Comparison of ENCODE assay signal across 8 cellular contexts in the genomic region with DNA sequence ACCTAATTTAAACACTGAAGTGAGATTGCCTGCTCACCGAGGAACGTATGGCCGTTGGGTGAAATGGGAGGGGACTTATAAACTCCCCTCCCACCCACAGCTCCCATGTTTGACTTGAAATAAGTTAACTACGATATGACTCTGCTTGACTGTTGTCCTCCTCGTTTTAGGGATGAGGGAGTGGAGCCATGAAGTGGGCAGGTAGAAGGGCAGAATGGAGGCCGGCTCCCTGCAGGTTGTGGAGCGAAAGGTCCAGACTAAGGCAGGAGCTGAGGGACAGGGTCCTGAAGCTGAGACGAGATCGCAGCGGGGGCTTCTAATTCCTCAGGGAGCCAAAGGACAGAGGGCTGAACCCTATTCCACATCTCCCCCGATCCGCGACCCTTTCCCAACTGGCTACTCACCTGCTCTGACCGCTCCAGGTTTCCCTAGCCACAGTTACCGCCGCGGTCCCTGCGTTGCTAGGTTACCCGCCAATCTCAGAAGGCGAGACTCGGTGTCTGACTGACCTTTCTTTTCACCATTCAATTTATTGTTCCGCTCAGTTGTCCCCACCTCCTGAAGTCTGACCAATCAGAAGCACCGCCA. TPM values are rescaled to one million over a fixed set of nuclear protein-coding genes. Genes with fewer than 3 reads are reported as not detected.
DNase-seq lines count a peak whose midpoint lies in the region; ATAC-seq, FAIRE-seq and TF ChIP-seq lines count a peak whose summit lies in the region.

No MANE protein-coding gene starts in this region.

- H4K20me1 ChIP-seq in endothelial cell of umbilical vein (replicated peaks; ENCODE audit: control insufficient read depth, extremely low read depth, insufficient read depth, low read length) = no peaks in the 10 kb centered on the region

- H3K9me1 ChIP-seq in endothelial cell of umbilical vein (replicated peaks; ENCODE audit: control insufficient read depth, extremely low read depth, insufficient read depth, low read length) = no peaks in the 10 kb centered on the region

- CTCF ChIA-PET in endothelial cell of umbilical vein (lab: Charles Lee) = interaction anchor here (0.8 to 1.3 kb wide), 3 partner anchors 21 to 26 kb away, joined by 3 to 4 read pairs (median 3); no protein-coding TSS in a partner anchor

- peaks cover 36% of the 10 kb centered on the region for H3K4me1 Mint-ChIP-seq in activated T-cell treated with anti-CD3 and anti-CD28 coated beads, Interleukin-2, amount 50 U/mL, for 4 hours (ENCODE audit: low read depth)
- peaks cover 17% of the 10 kb centered on the region for H3K4me1 Mint-ChIP-seq in progenitor cell of endocrine pancreas (ENCODE audit: low read depth)

- H3K4me1 ChIP-seq in NT2/D1 (ENCODE audit: insufficient read depth, insufficient read length) = peaks cover 5% of the 10 kb centered on the region
- peaks cover 23% of the 10 kb centered on the region for H3K4me1 ChIP-seq in endothelial cell of umbilical vein (ENCODE audit: control insufficient read depth, extremely low read depth, insufficient read depth, low read length)

- intact Hi-C loops in endothelial cell of umbilical vein (cut with micrococcal nuclease) = loop anchor here (1.0 to 10.0 kb wide), 6 partner anchors 11 to 138 kb away; a partner anchor contains a TSS

- TF ChIP-seq CTCF in endothelial cell of umbilical vein (IDR thresholded peaks at IDR 0.05; ENCODE audit: extremely low read depth in 1 of 2, insufficient read depth in 1 of 2, low read depth in 1 of 2, low read length in 2 of 2) (no peak), progenitor cell of endocrine pancreas (IDR thresholded peaks at IDR 0.05; ENCODE audit: unreplicated experiment) (no peak)

- peak overlapping the region; percentile 80 for H2AFZ ChIP-seq in endothelial cell of umbilical vein (ENCODE audit: low read depth, low read length)

- H3K4me2 ChIP-seq in endothelial cell of umbilical vein (ENCODE audit: insufficient read depth, low read length) = peak overlapping the region; percentile 58

- BruUV-seq in endothelial cell of umbilical vein (replicated peaks; lab: Mats Ljungman, UMichigan) = no TSS peak

- ATAC-seq in activated T-cell treated with anti-CD3 and anti-CD28 coated beads, Interleukin-2, amount 50 U/mL, for 4 hours = no peak
- ATAC-seq in HG02981 (IDR thresholded peaks at IDR 0.05; ENCODE audit: unreplicated experiment) = no peak

- H3K36me3 ChIP-seq in NT2/D1 (ENCODE audit: insufficient read depth, insufficient read length, low read length) = peaks cover 3% of the 10 kb centered on the region
- H3K36me3 ChIP-seq in endothelial cell of umbilical vein (ENCODE audit: control insufficient read depth in 2 of 2, extremely low read depth in 1 of 2, insufficient read depth in 2 of 2, low read length in 2 of 2) = no peaks in the 10 kb centered on the region

- H3K27ac Mint-ChIP-seq in progenitor cell of endocrine pancreas = peak overlapping the region; percentile 91

- H3K79me2 ChIP-seq in endothelial cell of umbilical vein (ENCODE audit: control insufficient read depth, insufficient read depth, low read length) = peaks cover 6% of the 10 kb centered on the region

- H3K27me3 ChIP-seq in NT2/D1 (ENCODE audit: insufficient read depth, insufficient read length) (no peaks in the 10 kb centered on the region), endothelial cell of umbilical vein (ENCODE audit: control insufficient read depth in 2 of 2, insufficient read depth in 2 of 2, low read length in 2 of 2) (no peaks in the 10 kb centered on the region)

- H3K9ac ChIP-seq in NT2/D1 (ENCODE audit: insufficient read length, low read depth) (peak overlapping the region; percentile 58), endothelial cell of umbilical vein (replicated peaks; ENCODE audit: extremely low read depth, insufficient read depth, low read length) (peak overlapping the region; percentile 10)

- H3K36me3 Mint-ChIP-seq in activated T-cell treated with anti-CD3 and anti-CD28 coated beads, Interleukin-2, amount 50 U/mL, for 4 hours (ENCODE audit: insufficient read depth) = no peaks in the 10 kb centered on the region
- no peaks in the 10 kb centered on the region for H3K36me3 Mint-ChIP-seq in progenitor cell of endocrine pancreas (ENCODE audit: insufficient read depth)

- FAIRE-seq in endothelial cell of umbilical vein (lab: Jason Lieb, UNC) = no peak

- no peaks in the 10 kb centered on the region for H3K9me3 ChIP-seq in NT2/D1 (ENCODE audit: insufficient read depth, low read length)
- no peaks in the 10 kb centered on the region for H3K9me3 ChIP-seq in endothelial cell of umbilical vein (replicated peaks; ENCODE audit: control insufficient read depth, insufficient read depth, low read length)

- peak overlapping the region; percentile 49 for H3K4me3 ChIP-seq in NT2/D1 (ENCODE audit: insufficient read length, low read depth)
- H3K4me3 ChIP-seq in endothelial cell of umbilical vein (replicated peaks in 1 of 3; ENCODE audit: insufficient read depth in 1 of 3, low read depth in 1 of 3, low read length in 3 of 3) = peak overlapping the region; percentile 10 to 63 (median 58)

- dilution Hi-C loops in endothelial cell of umbilical vein (cut with MboI; ENCODE audit: extremely low pct_ligation_motif_present, low sequenced_read_pairs) = no loop called here

- no peaks in the 10 kb centered on the region for H3K9me3 Mint-ChIP-seq in activated T-cell treated with anti-CD3 and anti-CD28 coated beads, Interleukin-2, amount 50 U/mL, for 4 hours
- no peaks in the 10 kb centered on the region for H3K9me3 Mint-ChIP-seq in progenitor cell of endocrine pancreas (ENCODE audit: low read depth)

- no peaks in the 10 kb centered on the region for H3K27me3 Mint-ChIP-seq in activated T-cell treated with anti-CD3 and anti-CD28 coated beads, Interleukin-2, amount 50 U/mL, for 4 hours (ENCODE audit: low read depth)
- no peaks in the 10 kb centered on the region for H3K27me3 Mint-ChIP-seq in progenitor cell of endocrine pancreas

- no peak for TF ChIP-seq POLR2A in endothelial cell of umbilical vein (IDR thresholded peaks at IDR 0.05; ENCODE audit: low read depth, low read length)

- peak overlapping the region; percentile 92 for H3K4me3 Mint-ChIP-seq in activated T-cell treated with anti-CD3 and anti-CD28 coated beads, Interleukin-2, amount 50 U/mL, for 4 hours
- peak overlapping the region; percentile 83 for H3K4me3 Mint-ChIP-seq in progenitor cell of endocrine pancreas (ENCODE audit: low read depth)

- DNase-seq in activated T-cell treated with anti-CD3 and anti-CD28 coated beads, Interleukin-2, amount 50 U/mL, for 4 hours = no peak
- DNase-seq in activated T-cell treated with anti-CD3 and anti-CD28 coated beads for 4 hours (no peak), NT2/D1 (ENCODE audit: low read depth, low spot score) (no peak), endothelial cell of umbilical vein (ENCODE audit: low read depth, low spot score) (no peak), progenitor cell of endocrine pancreas (ENCODE audit: low spot score, unreplicated experiment) (no peak), dermis blood vessel endothelial cell (no peak), DMS153 (lab: John Stamatoyannopoulos, UW) (no peak)

- H3K27ac ChIP-seq in endothelial cell of umbilical vein (ENCODE audit: insufficient read depth, low read depth, low read length) = peak overlapping the region; percentile 9

- POLR2A ChIA-PET in endothelial cell of umbilical vein (lab: Charles Lee) = interaction anchor here (0.8 to 2.7 kb wide), 6 partner anchors 10 to 79 kb away, joined by 3 to 15 read pairs (median 4); no protein-coding TSS in a partner anchor

TF ChIP-seq in endothelial cell of umbilical vein, 7 proteins besides CTCF, POLR2A, EP300 and RAD21 (continues in another document):
- no peak for TF ChIP-seq MYC (IDR thresholded peaks at IDR 0.05; ENCODE audit: low read depth, low read length)

RNA-seq across cellular contexts. Expression of a gene that starts 0.6 kb away (rescaled TPM):
- total RNA-seq in activated T-cell treated with anti-CD3 and anti-CD28 coated beads, Interleukin-2, amount 50 U/mL, for 4 hours = 10 to 100 TPM; 17.5 to 23.7 (median 20.8) TPM
- total RNA-seq in endothelial cell of umbilical vein (17.9 and 28.3 TPM in 2 replicates), progenitor cell of endocrine pancreas (32.1 and 34.1 TPM in 2 replicates), dermis blood vessel endothelial cell (11.2 and 15.1 TPM in 2 replicates)
- polyA plus RNA-seq in endothelial cell of umbilical vein = 18.7 and 19.5 TPM in 2 replicates
- 11.0 and 12.8 TPM in 2 replicates for polyA plus RNA-seq in endothelial cell of umbilical vein (2011; cell fraction: cytosol; rRNA removed)
- 69.3 and 74.3 TPM in 2 replicates for polyA plus RNA-seq in endothelial cell of umbilical vein (2011; cell fraction: nucleus; rRNA removed)
- 15.9 and 22.7 TPM in 2 replicates for polyA plus RNA-seq in endothelial cell of umbilical vein (2012)
- 35.2 and 36.9 TPM in 2 replicates for polyA minus RNA-seq in endothelial cell of umbilical vein
- polyA minus RNA-seq in endothelial cell of umbilical vein (2011; cell fraction: cytosol; rRNA and poly(A)+ RNA removed) = 18.6 TPM
- polyA minus RNA-seq in endothelial cell of umbilical vein (2011; cell fraction: nucleus; rRNA and poly(A)+ RNA removed) = 34.9 and 40.1 TPM in 2 replicates

RNA-seq across cellular contexts. Expression of a gene that starts 35.2 kb away (rescaled TPM):
- total RNA-seq in activated T-cell treated with anti-CD3 and anti-CD28 coated beads, Interleukin-2, amount 50 U/mL, for 4 hours = 10 to 100 TPM; 24.6 to 31.0 (median 27.5) TPM
- total RNA-seq in endothelial cell of umbilical vein (20.4 and 20.7 TPM in 2 replicates), progenitor cell of endocrine pancreas (15.6 and 16.2 TPM in 2 replicates), dermis blood vessel endothelial cell (25.0 and 28.3 TPM in 2 replicates)
- 21.1 and 21.3 TPM in 2 replicates for polyA plus RNA-seq in endothelial cell of umbilical vein
- polyA plus RNA-seq in endothelial cell of umbilical vein (2011; cell fraction: cytosol; rRNA removed) = 12.9 and 16.2 TPM in 2 replicates
- polyA plus RNA-seq in endothelial cell of umbilical vein (2011; cell fraction: nucleus; rRNA removed) = 6.4 and 7.6 TPM in 2 replicates
- 16.4 and 17.8 TPM in 2 replicates for polyA plus RNA-seq in endothelial cell of umbilical vein (2012)
- polyA minus RNA-seq in endothelial cell of umbilical vein = 7.9 and 8.3 TPM in 2 replicates
- 22.8 TPM for polyA minus RNA-seq in endothelial cell of umbilical vein (2011; cell fraction: cytosol; rRNA and poly(A)+ RNA removed)
- 4.5 and 8.0 TPM in 2 replicates for polyA minus RNA-seq in endothelial cell of umbilical vein (2011; cell fraction: nucleus; rRNA and poly(A)+ RNA removed)

RNA-seq across cellular contexts. Expression of a gene that starts 35.4 kb away (rescaled TPM):
- total RNA-seq in activated T-cell treated with anti-CD3 and anti-CD28 coated beads, Interleukin-2, amount 50 U/mL, for 4 hours = 100 to 1,000 TPM; 213 to 236 (median 232) TPM
- total RNA-seq in endothelial cell of umbilical vein = 76.4 and 90.0 TPM in 2 replicates
- polyA plus RNA-seq in endothelial cell of umbilical vein = 41.9 and 54.1 TPM in 2 replicates
- 60.6 and 60.8 TPM in 2 replicates for polyA plus RNA-seq in endothelial cell of umbilical vein (2011; cell fraction: cytosol; rRNA removed)
- 70.0 and 79.9 TPM in 2 replicates for polyA plus RNA-seq in endothelial cell of umbilical vein (2011; cell fraction: nucleus; rRNA removed)
- polyA plus RNA-seq in endothelial cell of umbilical vein (2012) = 34.6 and 38.7 TPM in 2 replicates
- 26.9 and 43.8 TPM in 2 replicates for polyA minus RNA-seq in endothelial cell of umbilical vein
- 41.9 TPM for polyA minus RNA-seq in endothelial cell of umbilical vein (2011; cell fraction: cytosol; rRNA and poly(A)+ RNA removed)
- polyA minus RNA-seq in endothelial cell of umbilical vein (2011; cell fraction: nucleus; rRNA and poly(A)+ RNA removed) = 36.6 and 38.9 TPM in 2 replicates
- 61.5 and 66.1 TPM in 2 replicates for total RNA-seq in progenitor cell of endocrine pancreas
- 44.7 and 49.0 TPM in 2 replicates for total RNA-seq in dermis blood vessel endothelial cell
